Comparison of ENCODE assay signal across 8 cellular contexts in genomic region chr10:11685787-11686218, GRCh38. TPM values are rescaled to one million over a fixed set of nuclear protein-coding genes. Genes with fewer than 3 reads are reported as not detected.
DNase-seq lines count a peak whose midpoint lies in the region; ATAC-seq lines count a peak whose summit lies in the region.

No MANE protein-coding gene starts in this region.

- ATAC-seq in T-cell (replicated peaks in 1 of 4) (peak in 2 of 4 experiments; percentile 17 to 21), GM18502 (IDR thresholded peaks at IDR 0.05; ENCODE audit: poor library complexity, unreplicated experiment) (no peak)
- peak; percentile 19 to 27 for ATAC-seq in naive thymus-derived CD8-positive, alpha-beta T cell

- peak overlapping the region; percentile 53 for H3K4me3 ChIP-seq in Jurkat, Clone E6-1 (ENCODE audit: low read length)

- DNase-seq in DMS79 (lab: John Stamatoyannopoulos, UW) (peak; percentile 49), T-cell (peak; percentile 34 to 85 (median 72)), dermis blood vessel endothelial cell (peak; percentile 92), mesenteric fat pad (ENCODE audit: low spot score) (no peak), hepatic stellate cell (ENCODE audit: low spot score) (no peak)
- DNase-seq in Jurkat, Clone E6-1 (ENCODE audit: low read depth, low spot score) = peak; percentile 95
- DNase-seq in naive thymus-derived CD8-positive, alpha-beta T cell = peak; percentile 54 to 89 (median 72)

- peaks cover 0 to 1% of the 10 kb centered on the region in 2 donors for H3K27me3 Mint-ChIP-seq in T-cell
- no peaks in the 10 kb centered on the region for H3K27me3 Mint-ChIP-seq in naive thymus-derived CD8-positive, alpha-beta T cell

- H3K36me3 Mint-ChIP-seq in T-cell = no peaks in the 10 kb centered on the region
- no peaks in the 10 kb centered on the region for H3K36me3 Mint-ChIP-seq in naive thymus-derived CD8-positive, alpha-beta T cell

- H3K4me3 Mint-ChIP-seq in T-cell = peak overlapping the region; percentile 70 to 80 (median 78)
- peak overlapping the region; percentile 82 to 94 (median 89) for H3K4me3 Mint-ChIP-seq in naive thymus-derived CD8-positive, alpha-beta T cell

- POLR2A ChIA-PET in T-cell (lab: Charles Lee) = interaction anchor here in 1 of 2 donors (0.6 to 1.5 kb wide), 3 partner anchors 25 to 278 kb away, joined by 3 to 4 read pairs (median 3); no protein-coding TSS in a partner anchor
- POLR2A ChIA-PET in naive thymus-derived CD8-positive, alpha-beta T cell (lab: Charles Lee) = interaction anchor here (0.8 to 2.6 kb wide), 9 partner anchors 10 to 285 kb away, joined by 3 to 10 read pairs (median 4); partner anchors contain the start of gene USP6NL

- H3K4me1 Mint-ChIP-seq in T-cell = peaks cover 58 to 68% (median 67%) of the 10 kb centered on the region in 3 donors
- peaks cover 46 to 84% (median 78%) of the 10 kb centered on the region in 4 donors for H3K4me1 Mint-ChIP-seq in naive thymus-derived CD8-positive, alpha-beta T cell

- H3K27ac Mint-ChIP-seq in T-cell = peak overlapping the region; percentile 96 to 100
- peak overlapping the region; percentile 89 to 100 (median 97) for H3K27ac Mint-ChIP-seq in naive thymus-derived CD8-positive, alpha-beta T cell

- no peaks in the 10 kb centered on the region for H3K9me3 Mint-ChIP-seq in T-cell
- H3K9me3 Mint-ChIP-seq in naive thymus-derived CD8-positive, alpha-beta T cell = no peaks in the 10 kb centered on the region

- CTCF ChIA-PET in T-cell (lab: Charles Lee) = interaction anchor here in 1 of 2 donors (1.0 to 1.4 kb wide), 2 partner anchors 39 to 72 kb away, joined by 3 read pairs; no protein-coding TSS in a partner anchor

RNA-seq across cellular contexts. Expression of gene ECHDC3, which starts 56.4 kb away (rescaled TPM):
- polyA plus RNA-seq in Jurkat, Clone E6-1 (2012; ENCODE audit: insufficient read depth, insufficient read length) = not detected
- 1 to 10 TPM in 4 of 5 donors, under 1 TPM in 1; 0.62 to 2.7 (median 1.5) TPM for total RNA-seq in T-cell
- 17.4 and 26.0 TPM in 2 replicates for total RNA-seq in dermis blood vessel endothelial cell
- under 1 TPM; 0.65 to 0.74 TPM for total RNA-seq in naive thymus-derived CD8-positive, alpha-beta T cell
- 1 to 10 TPM in 1 of 3 donors, under 1 TPM in 2; 0.14 to 1.7 (median 0.55) TPM for polyA plus RNA-seq in naive thymus-derived CD8-positive, alpha-beta T cell
- total RNA-seq in mesenteric fat pad = 161 TPM

Comparison
In these comparisons a context has a peak if more than half of its experiments do, and no peak if none do; other contexts are left out.
1. DNase-seq: peak in DMS79 (single experiment), Jurkat, Clone E6-1 (single experiment), T-cell (34 of 34), dermis blood vessel endothelial cell (single experiment) and naive thymus-derived CD8-positive, alpha-beta T cell (10 of 10); none in mesenteric fat pad (single experiment) and hepatic stellate cell (single experiment).